In the genomic region with DNA sequence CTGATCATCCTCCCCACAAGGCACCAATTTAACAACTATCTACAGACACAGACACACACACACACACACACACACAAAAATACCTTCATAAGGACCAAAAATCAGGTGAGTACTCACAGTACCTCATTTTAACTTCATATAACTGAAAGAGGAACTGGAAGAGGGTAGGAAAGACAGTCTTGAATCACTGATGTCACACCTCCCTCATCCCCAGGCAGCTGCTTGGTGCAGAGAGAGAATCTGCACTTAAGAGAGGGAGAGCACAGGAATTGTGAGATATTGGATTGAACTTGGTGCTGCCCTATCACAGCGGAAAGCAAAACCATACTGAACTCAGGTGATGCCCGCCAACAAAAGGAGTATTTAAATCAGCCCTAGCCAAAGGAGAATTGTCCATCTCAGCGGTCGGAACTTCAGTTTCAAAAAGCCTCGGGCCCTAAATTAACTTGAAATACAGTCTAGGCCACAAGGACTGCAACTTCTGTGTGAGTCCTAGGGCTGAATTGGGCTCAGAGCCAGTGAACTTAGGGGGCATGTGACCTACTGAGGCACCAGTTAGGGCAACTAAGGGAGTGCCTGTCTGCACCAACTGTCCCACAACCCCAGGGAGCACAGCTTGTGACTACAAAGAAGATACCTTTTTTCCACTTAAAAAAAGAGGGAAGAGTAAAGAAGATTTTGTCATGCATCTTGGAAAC, we compare ENCODE assay signal across 22 cellular contexts.
"Had no signal": no experiment of that assay in that cellular context is flagged by ENCODE, and none has a peak within 500 bp of the region (broad histone marks: within the 10 kb centered on the region; RNA-seq: fewer than 3 reads in every experiment).

No MANE protein-coding gene starts in this region.

- DNase-seq: activated B cell treated with CpG ODN at 0.5 μM for 24 hours; activated CD4-positive, alpha-beta T cell treated with anti-CD3 and anti-CD28 coated beads for 36 hours; activated CD4-positive, alpha-beta T cell treated with anti-CD3 and anti-CD28 coated beads, Interleukin-2, amount 50 U/mL, for 4 hours; activated CD8-positive, alpha-beta memory T cell treated with anti-CD3 and anti-CD28 coated beads for 24 hours; activated CD8-positive, alpha-beta memory T cell treated with anti-CD3 and anti-CD28 coated beads, Interleukin-2, amount 50 U/mL, for 4 hours; activated naive CD4-positive, alpha-beta T cell; activated T-cell treated with anti-CD3 and anti-CD28 coated beads, Interleukin-2, amount 50 U/mL, for 24 hours; adrenal gland; colonic mucosa; dorsolateral prefrontal cortex; effector memory CD8-positive, alpha-beta T cell; glutamatergic neuron; immature natural killer cell; lower lobe of right lung; mesendoderm; naive B cell; stimulated activated CD4-positive, alpha-beta T cell treated with anti-CD3 and anti-CD28 coated beads, Interleukin-4, amount 100 ng/mL, for 1 hour; stimulated activated naive CD4-positive, alpha-beta T cell; T1000; testis had no signal

- ATAC-seq: activated CD4-positive, alpha-beta T cell treated with anti-CD3 and anti-CD28 coated beads for 36 hours; activated T-helper 17 cell treated with anti-CD3 and anti-CD28 coated beads, Interleukin-2, amount 50 U/mL, for 72 hours; effector memory CD8-positive, alpha-beta T cell; left lobe of liver; lower lobe of right lung had no signal
